20 cellular contexts compared by ENCODE assay signal in the genomic region with DNA sequence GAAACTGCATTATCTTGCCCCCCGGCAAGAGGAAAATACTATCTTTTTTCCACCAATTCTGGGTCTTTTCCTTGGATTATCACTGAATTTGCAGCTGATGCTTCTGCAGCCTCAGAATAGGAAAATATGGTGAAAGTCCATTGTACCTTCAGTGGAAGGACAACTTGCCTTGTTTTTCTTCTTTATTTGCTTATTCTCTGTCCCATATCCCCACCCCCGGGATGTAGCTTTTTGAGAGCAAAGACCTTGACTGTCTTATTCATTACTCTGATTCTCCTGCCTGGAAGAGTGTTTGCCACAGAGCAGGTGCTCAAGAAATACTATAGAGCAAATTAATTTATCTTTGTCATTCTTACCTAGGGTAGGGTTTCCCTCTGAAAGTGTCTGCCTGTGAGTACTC. TPM values are rescaled to one million over a fixed set of nuclear protein-coding genes. Genes with fewer than 3 reads are reported as not detected.
DNase-seq lines count a peak whose midpoint lies in the region; ATAC-seq and TF ChIP-seq lines count a peak whose summit lies in the region.
"Had no signal": no experiment of that assay in that cellular context is flagged by ENCODE, and none has a peak within 500 bp of the region (broad histone marks: within the 10 kb centered on the region; RNA-seq: fewer than 3 reads in every experiment).

No MANE protein-coding gene starts in this region.

- no peaks in the 10 kb centered on the region for H3K27me3 ChIP-seq in BLaER1 treated with 17β-estradiol and CSF1 and Interleukin-3, amounts not matched to agents 10 nM and 100 nM
- no peaks in the 10 kb centered on the region for H3K27me3 ChIP-seq in neutrophil

- DNase-seq in activated naive CD8-positive, alpha-beta T cell treated with anti-CD3 and anti-CD28 coated beads, Interleukin-2, amount 50 U/mL, for 24 hours: no peak
- no peak for DNase-seq in activated naive CD8-positive, alpha-beta T cell treated with anti-CD3 and anti-CD28 coated beads for 36 hours
- DNase-seq in NCI-H345 (lab: John Stamatoyannopoulos, UW) (peak; percentile 21), Kasumi-1 (lab: John Stamatoyannopoulos, UW) (no peak), NCI-H446 (lab: John Stamatoyannopoulos, UW) (no peak)
- DNase-seq: 8988T; CD4-positive, alpha-beta memory T cell; DMS153; DMS79 treated with DMSO at 0.1 percent for 48 hours; EL; GM23248; IMR-90 had no signal

- H3K36me3 Mint-ChIP-seq in activated naive CD8-positive, alpha-beta T cell treated with anti-CD3 and anti-CD28 coated beads, Interleukin-2, amount 50 U/mL, for 24 hours (ENCODE audit: low read depth): peaks cover 19% of the 10 kb centered on the region
- H3K36me3 Mint-ChIP-seq in activated naive CD8-positive, alpha-beta T cell treated with anti-CD3 and anti-CD28 coated beads for 36 hours: peaks cover 15% of the 10 kb centered on the region

- H3K9me3 Mint-ChIP-seq in activated naive CD8-positive, alpha-beta T cell treated with anti-CD3 and anti-CD28 coated beads, Interleukin-2, amount 50 U/mL, for 24 hours: no peaks in the 10 kb centered on the region
- no peaks in the 10 kb centered on the region for H3K9me3 Mint-ChIP-seq in activated naive CD8-positive, alpha-beta T cell treated with anti-CD3 and anti-CD28 coated beads for 36 hours
- H3K9me3 Mint-ChIP-seq: CD4-positive, alpha-beta memory T cell had no signal

- H3K27ac Mint-ChIP-seq in activated naive CD8-positive, alpha-beta T cell treated with anti-CD3 and anti-CD28 coated beads, Interleukin-2, amount 50 U/mL, for 24 hours: peak overlapping the region; percentile 57
- no peak overlapping the region for H3K27ac Mint-ChIP-seq in activated naive CD8-positive, alpha-beta T cell treated with anti-CD3 and anti-CD28 coated beads for 36 hours
- H3K27ac Mint-ChIP-seq: B cell had no signal

- peaks cover 94 to 99% (median 97%) of the 10 kb centered on the region in 10 experiments for H3K4me1 ChIP-seq in BLaER1 treated with 17β-estradiol and CSF1 and Interleukin-3, amounts not matched to agents 10 nM and 100 nM
- H3K4me1 ChIP-seq in neutrophil (ENCODE audit: control insufficient read depth in 1 of 2, insufficient read depth in 1 of 2, low read depth in 1 of 2, low read length in 1 of 2): peaks cover 26 to 35% of the 10 kb centered on the region in 2 experiments
- H3K4me1 ChIP-seq: HAP-1 had no signal

- H3K4me3 ChIP-seq in BLaER1 treated with 17β-estradiol and CSF1 and Interleukin-3, amounts not matched to agents 10 nM and 100 nM: no peak overlapping the region
- no peak overlapping the region for H3K4me3 ChIP-seq in neutrophil (ENCODE audit: low read depth in 1 of 2, low read length in 1 of 2)
- H3K4me3 ChIP-seq: GM12878, GM23248, HAP-1, K562 had no signal

- H3K4me1 Mint-ChIP-seq in activated naive CD8-positive, alpha-beta T cell treated with anti-CD3 and anti-CD28 coated beads, Interleukin-2, amount 50 U/mL, for 24 hours: peaks cover 67% of the 10 kb centered on the region
- peaks cover 48% of the 10 kb centered on the region for H3K4me1 Mint-ChIP-seq in activated naive CD8-positive, alpha-beta T cell treated with anti-CD3 and anti-CD28 coated beads for 36 hours

- H3K9me3 ChIP-seq in BLaER1 treated with 17β-estradiol and CSF1 and Interleukin-3, amounts not matched to agents 10 nM and 100 nM (replicated peaks in 1 of 11): no peaks in the 10 kb centered on the region
- no peaks in the 10 kb centered on the region for H3K9me3 ChIP-seq in neutrophil
- H3K9me3 ChIP-seq: HAP-1 had no signal

- peak overlapping the region; percentile 69 to 93 (median 89); a peak in 21 of 22 replicates for H3K4me2 ChIP-seq in BLaER1 treated with 17β-estradiol and CSF1 and Interleukin-3, amounts not matched to agents 10 nM and 100 nM

- peak overlapping the region in 9 of 11 experiments; percentile 19 to 71 (median 50); a peak in 9 of 22 replicates for H3K9ac ChIP-seq in BLaER1 treated with 17β-estradiol and CSF1 and Interleukin-3, amounts not matched to agents 10 nM and 100 nM
- H3K9ac ChIP-seq: GM23248 had no signal

- no peak overlapping the region for H3K4me3 Mint-ChIP-seq in activated naive CD8-positive, alpha-beta T cell treated with anti-CD3 and anti-CD28 coated beads, Interleukin-2, amount 50 U/mL, for 24 hours
- H3K4me3 Mint-ChIP-seq in activated naive CD8-positive, alpha-beta T cell treated with anti-CD3 and anti-CD28 coated beads for 36 hours: no peak overlapping the region
- H3K4me3 Mint-ChIP-seq: B cell; CD4-positive, alpha-beta memory T cell had no signal

- peaks cover 0 to 27% (median 5%) of the 10 kb centered on the region in 11 experiments; a peak in 12 of 22 replicates for H4K20me1 ChIP-seq in BLaER1 treated with 17β-estradiol and CSF1 and Interleukin-3, amounts not matched to agents 10 nM and 100 nM

- H3K27me3 Mint-ChIP-seq in activated naive CD8-positive, alpha-beta T cell treated with anti-CD3 and anti-CD28 coated beads, Interleukin-2, amount 50 U/mL, for 24 hours: no peaks in the 10 kb centered on the region
- H3K27me3 Mint-ChIP-seq in activated naive CD8-positive, alpha-beta T cell treated with anti-CD3 and anti-CD28 coated beads for 36 hours: no peaks in the 10 kb centered on the region
- H3K27me3 Mint-ChIP-seq: B cell; CD4-positive, alpha-beta memory T cell had no signal

- ATAC-seq in activated naive CD8-positive, alpha-beta T cell treated with anti-CD3 and anti-CD28 coated beads, Interleukin-2, amount 50 U/mL, for 24 hours: no peak
- no peak for ATAC-seq in GM21825 (IDR thresholded peaks at IDR 0.05; ENCODE audit: unreplicated experiment)
- ATAC-seq: GM12878, K562 had no signal

- peaks cover 0 to 92% (median 51%) of the 10 kb centered on the region in 11 experiments; a peak in 18 of 22 replicates for H3K36me3 ChIP-seq in BLaER1 treated with 17β-estradiol and CSF1 and Interleukin-3, amounts not matched to agents 10 nM and 100 nM
- H3K36me3 ChIP-seq in neutrophil: no peaks in the 10 kb centered on the region
- H3K36me3 ChIP-seq: HAP-1 had no signal

- peak overlapping the region in 9 of 11 experiments; percentile 71 to 99 (median 89); a peak in 18 of 22 replicates for H3K27ac ChIP-seq in BLaER1 treated with 17β-estradiol and CSF1 and Interleukin-3, amounts not matched to agents 10 nM and 100 nM
- peak overlapping the region; percentile 67 for H3K27ac ChIP-seq in neutrophil
- H3K27ac ChIP-seq: C4-2B, GM23248 had no signal

- TF ChIP-seq CTCF in neutrophil (IDR thresholded peaks at IDR 0.05): no peak

RNA-seq across cellular contexts. Expression of gene UBASH3B, which starts 29.5 kb away (rescaled TPM):
- total RNA-seq in activated naive CD8-positive, alpha-beta T cell treated with anti-CD3 and anti-CD28 coated beads for 36 hours: 10 to 100 TPM; 28.2 to 30.6 TPM
